Comparison of ENCODE assay signal across 12 cellular contexts in genomic region chr16:85389679-85390470, GRCh38.
DNase-seq lines count a peak whose midpoint lies in the region; ATAC-seq, FAIRE-seq and TF ChIP-seq lines count a peak whose summit lies in the region.
"Had no signal": no experiment of that assay in that cellular context is flagged by ENCODE, and none has a peak within 500 bp of the region (broad histone marks: within the 10 kb centered on the region; RNA-seq: fewer than 3 reads in every experiment).

No MANE protein-coding gene starts in this region.

- H3K79me1 ChIP-seq in mesendoderm (ENCODE audit: low read length), result no peaks in the 10 kb centered on the region

- H2AK5ac ChIP-seq in mesendoderm (ENCODE audit: low read length), result no peak overlapping the region

- H3K4me1 ChIP-seq in gastroesophageal sphincter (peaks cover 0 to 56% (median 1%) of the 10 kb centered on the region in 3 donors), mesendoderm (ENCODE audit: control insufficient read depth, low read depth, low read length) (no peaks in the 10 kb centered on the region)

- H3K56ac ChIP-seq in mesendoderm (ENCODE audit: low read length), result no peak overlapping the region

- H3K36me3 Mint-ChIP-seq in activated naive CD8-positive, alpha-beta T cell treated with anti-CD3 and anti-CD28 coated beads, Interleukin-2, amount 10 ng/mL, durations not matched to agents 7 days and 5 days, result no peaks in the 10 kb centered on the region
- H3K36me3 Mint-ChIP-seq in activated naive CD8-positive, alpha-beta T cell treated with anti-CD3 and anti-CD28 coated beads for 36 hours, result no peaks in the 10 kb centered on the region
- no peaks in the 10 kb centered on the region for H3K36me3 Mint-ChIP-seq in nephron progenitor cell (ENCODE audit: low read depth)

- no peaks in the 10 kb centered on the region for H3K79me2 ChIP-seq in mesendoderm (ENCODE audit: control insufficient read depth, insufficient read depth, low read length)

- no peaks in the 10 kb centered on the region for H3K27me3 ChIP-seq in gastroesophageal sphincter
- H3K27me3 ChIP-seq in mesendoderm (ENCODE audit: insufficient read depth, low read length, poor library complexity), result no peaks in the 10 kb centered on the region

- H3K4me2 ChIP-seq in mesendoderm (ENCODE audit: low read length), result no peak overlapping the region
- H3K4me2 ChIP-seq: GM23338 had no signal

- H2BK15ac ChIP-seq in mesendoderm (replicated peaks; ENCODE audit: low read depth), result no peak overlapping the region

- TF ChIP-seq POLR2A in gastroesophageal sphincter (IDR thresholded peaks at IDR 0.05), result no peak

- no peak overlapping the region for H3K23ac ChIP-seq in mesendoderm (ENCODE audit: low read length)

- H3K4me3 ChIP-seq in gastroesophageal sphincter (no peak overlapping the region), mesendoderm (ENCODE audit: low read length) (no peak overlapping the region)
- H3K4me3 ChIP-seq: GM23338 had no signal

- no peaks in the 10 kb centered on the region for H3K9me3 ChIP-seq in gastroesophageal sphincter

- no peak overlapping the region for H4K8ac ChIP-seq in mesendoderm (ENCODE audit: low read depth, low read length)

- H3K27ac Mint-ChIP-seq in activated naive CD8-positive, alpha-beta T cell treated with anti-CD3 and anti-CD28 coated beads, Interleukin-2, amount 10 ng/mL, durations not matched to agents 7 days and 5 days, result no peak overlapping the region
- no peak overlapping the region for H3K27ac Mint-ChIP-seq in activated naive CD8-positive, alpha-beta T cell treated with anti-CD3 and anti-CD28 coated beads for 36 hours
- peak overlapping the region; percentile 29 for H3K27ac Mint-ChIP-seq in nephron progenitor cell
- H3K27ac Mint-ChIP-seq: GM23338 had no signal

- POLR2A ChIA-PET in activated naive CD8-positive, alpha-beta T cell treated with anti-CD3 and anti-CD28 coated beads, Interleukin-2, amount 10 ng/mL, durations not matched to agents 7 days and 5 days (lab: Charles Lee), result no interaction called here

- no peak overlapping the region for H3K4ac ChIP-seq in mesendoderm (ENCODE audit: low read depth, low read length)

- no peaks in the 10 kb centered on the region for H3K9me3 Mint-ChIP-seq in activated naive CD8-positive, alpha-beta T cell treated with anti-CD3 and anti-CD28 coated beads, Interleukin-2, amount 10 ng/mL, durations not matched to agents 7 days and 5 days
- no peaks in the 10 kb centered on the region for H3K9me3 Mint-ChIP-seq in activated naive CD8-positive, alpha-beta T cell treated with anti-CD3 and anti-CD28 coated beads for 36 hours
- no peaks in the 10 kb centered on the region for H3K9me3 Mint-ChIP-seq in nephron progenitor cell
- H3K9me3 Mint-ChIP-seq: GM23338 had no signal

- no peaks in the 10 kb centered on the region for H3K36me3 ChIP-seq in gastroesophageal sphincter
- no peaks in the 10 kb centered on the region for H3K36me3 ChIP-seq in mesendoderm (ENCODE audit: control insufficient read depth, insufficient read depth, low read length)

- TF ChIP-seq CTCF in gastroesophageal sphincter (IDR thresholded peaks at IDR 0.05) (no peak), nephron progenitor cell (IDR thresholded peaks at IDR 0.05) (no peak)

- no peak for TF ChIP-seq EP300 in gastroesophageal sphincter (IDR thresholded peaks at IDR 0.05)

- no peaks in the 10 kb centered on the region for H3K4me1 Mint-ChIP-seq in activated naive CD8-positive, alpha-beta T cell treated with anti-CD3 and anti-CD28 coated beads, Interleukin-2, amount 10 ng/mL, durations not matched to agents 7 days and 5 days
- H3K4me1 Mint-ChIP-seq in activated naive CD8-positive, alpha-beta T cell treated with anti-CD3 and anti-CD28 coated beads for 36 hours, result no peaks in the 10 kb centered on the region
- peaks cover 74% of the 10 kb centered on the region for H3K4me1 Mint-ChIP-seq in nephron progenitor cell

- H3K9ac ChIP-seq in mesendoderm (ENCODE audit: low read length), result no peak overlapping the region

- H2BK5ac ChIP-seq in mesendoderm (ENCODE audit: low read length), result no peak overlapping the region

- no peak overlapping the region for H3K4me3 Mint-ChIP-seq in activated naive CD8-positive, alpha-beta T cell treated with anti-CD3 and anti-CD28 coated beads, Interleukin-2, amount 10 ng/mL, durations not matched to agents 7 days and 5 days
- no peak overlapping the region for H3K4me3 Mint-ChIP-seq in activated naive CD8-positive, alpha-beta T cell treated with anti-CD3 and anti-CD28 coated beads for 36 hours
- no peak overlapping the region for H3K4me3 Mint-ChIP-seq in nephron progenitor cell
- H3K4me3 Mint-ChIP-seq: GM23338 had no signal

- H3K27ac ChIP-seq in gastroesophageal sphincter, result peak overlapping the region; percentile 31 to 85 (median 81)
- H3K27ac ChIP-seq in mesendoderm (ENCODE audit: low read depth, low read length), result no peak overlapping the region

- no peak overlapping the region for H2BK120ac ChIP-seq in mesendoderm (ENCODE audit: low read depth, low read length)

- no peak for ATAC-seq in activated naive CD8-positive, alpha-beta T cell treated with anti-CD3 and anti-CD28 coated beads, Interleukin-2, amount 10 ng/mL, durations not matched to agents 7 days and 5 days (ENCODE audit: low read depth)
- no peak for ATAC-seq in gastroesophageal sphincter
- ATAC-seq in GM19397 (IDR thresholded peaks at IDR 0.05; ENCODE audit: unreplicated experiment), result no peak
- ATAC-seq: GM23338 had no signal

- no peak for FAIRE-seq in urothelium cell line (lab: Jason Lieb, UNC)

- WGBS in gastroesophageal sphincter (ENCODE audit: low coverage in 1 of 2), 2 donors, result 73 to 88% methylated on average over 12 to 13 of the region's 19 CpGs
- no CpG with 5 or more reads among the region's 19 CpGs for WGBS in mesendoderm (ENCODE audit: extremely low coverage, insufficient coverage, low lambda C conversion rate)

- H3K27me3 Mint-ChIP-seq in activated naive CD8-positive, alpha-beta T cell treated with anti-CD3 and anti-CD28 coated beads, Interleukin-2, amount 10 ng/mL, durations not matched to agents 7 days and 5 days, result no peaks in the 10 kb centered on the region
- H3K27me3 Mint-ChIP-seq in activated naive CD8-positive, alpha-beta T cell treated with anti-CD3 and anti-CD28 coated beads for 36 hours, result no peaks in the 10 kb centered on the region
- peaks cover 27% of the 10 kb centered on the region for H3K27me3 Mint-ChIP-seq in nephron progenitor cell (ENCODE audit: low read depth, poor library complexity)

- no peak overlapping the region for H4K5ac ChIP-seq in mesendoderm (ENCODE audit: low read length)

- peak; percentile 19 for DNase-seq in activated naive CD8-positive, alpha-beta T cell treated with anti-CD3 and anti-CD28 coated beads, Interleukin-2, amount 10 ng/mL, durations not matched to agents 7 days and 5 days
- DNase-seq in activated naive CD8-positive, alpha-beta T cell treated with anti-CD3 and anti-CD28 coated beads for 36 hours, result no peak
- DNase-seq in nephron progenitor cell (peak; percentile 34), ureter (ENCODE audit: low spot score) (peak; percentile 42), mesendoderm (no peak), urothelium cell line (ENCODE audit: low spot score) (no peak)
- DNase-seq: activated CD4-positive, CD25-positive, alpha-beta regulatory T cell; central memory CD4-positive, alpha-beta T cell; DMS53 had no signal

- H3K18ac ChIP-seq in mesendoderm (ENCODE audit: low read length), result no peak overlapping the region

Comparison
In these comparisons a context has a peak if more than half of its experiments do, and no peak if none do; other contexts are left out.
1. DNase-seq: peak in activated naive CD8-positive, alpha-beta T cell treated with anti-CD3 and anti-CD28 coated beads, Interleukin-2, amount 10 ng/mL, durations not matched to agents 7 days and 5 days (single experiment), nephron progenitor cell (single experiment) and ureter (single experiment); none in activated naive CD8-positive, alpha-beta T cell treated with anti-CD3 and anti-CD28 coated beads for 36 hours (single experiment), mesendoderm (single experiment) and urothelium cell line (single experiment).